ENCODE assay signal across 17 cellular contexts in genomic region chr1:233735847-233736246, GRCh38.
DNase-seq lines count a peak whose midpoint lies in the region; ATAC-seq, FAIRE-seq and TF ChIP-seq lines count a peak whose summit lies in the region.
"Had no signal": no experiment of that assay in that cellular context is flagged by ENCODE, and none has a peak within 500 bp of the region (broad histone marks: within the 10 kb centered on the region; RNA-seq: fewer than 3 reads in every experiment).

No MANE protein-coding gene starts in this region.

- no peaks in the 10 kb centered on the region for H3K9me3 ChIP-seq in PC-9 (ENCODE audit: insufficient read depth, low read depth)
- H3K9me3 ChIP-seq: Caco-2 had no signal

- peaks cover 8% of the 10 kb centered on the region for H3K4me1 Mint-ChIP-seq in GM23338
- no peaks in the 10 kb centered on the region for H3K4me1 Mint-ChIP-seq in HFFc6 (ENCODE audit: low read depth)
- H3K4me1 Mint-ChIP-seq: B cell; CD4-positive, alpha-beta memory T cell; IgD-negative memory B cell had no signal

- H3K4me1 ChIP-seq in GM23338 (ENCODE audit: insufficient read depth) (peaks cover 6% of the 10 kb centered on the region; the same call in 1 of the 2 replicates), PC-9 (replicated peaks; ENCODE audit: insufficient read depth) (0 out of 2 replicates have a peak, but pooled peaks cover 9% of the 10 kb centered on the region)
- H3K4me1 ChIP-seq: Caco-2 had no signal

- no peak for DNase-seq in GM23338 (ENCODE audit: low spot score)
- peak in 1 of 2 experiments; percentile 81 for DNase-seq in PC-9
- DNase-seq in renal cortical epithelial cell (ENCODE audit: low read depth): peak; percentile 31
- DNase-seq in HFFc6: no peak
- DNase-seq in iPS-NIHi7 (ENCODE audit: extremely low spot score): no peak
- DNase-seq: C1 segment of cervical spinal cord; Caco-2; CD4-positive, alpha-beta memory T cell; DND-41; GF-D8; GOT3; H9 had no signal

- H3K27me3 ChIP-seq in GM23338 (ENCODE audit: insufficient read depth): no peaks in the 10 kb centered on the region
- no peaks in the 10 kb centered on the region for H3K27me3 ChIP-seq in PC-9 (ENCODE audit: insufficient read depth, low read depth)

- no peak for TF ChIP-seq CTCF in GM23338 (conservative IDR thresholded peaks at IDR 0.05; ENCODE audit: low read depth in 2 of 2)
- no peak for TF ChIP-seq CTCF in PC-9 (conservative IDR thresholded peaks at IDR 0.05)
- TF ChIP-seq CTCF in HFFc6 (IDR thresholded peaks at IDR 0.05): no peak

- H3K9me2 ChIP-seq in GM23338 (ENCODE audit: insufficient read depth) (no peaks in the 10 kb centered on the region), PC-9 (ENCODE audit: insufficient read depth) (no peaks in the 10 kb centered on the region; the same call in 1 of the 2 replicates)

- no peak overlapping the region for H3K4me3 Mint-ChIP-seq in GM23338
- no peak overlapping the region for H3K4me3 Mint-ChIP-seq in HFFc6
- H3K4me3 Mint-ChIP-seq: B cell; CD4-positive, alpha-beta memory T cell; H9; IgD-negative memory B cell had no signal

- H2AFZ ChIP-seq in GM23338: 0 out of 2 replicates have a peak overlapping the region, but pooled peaks have one; percentile 16
- no peak overlapping the region for H2AFZ ChIP-seq in PC-9

- no peak overlapping the region for H3K4me2 ChIP-seq in GM23338
- 0 out of 2 replicates have a peak overlapping the region, but pooled peaks have one; percentile 1 for H3K4me2 ChIP-seq in PC-9

- peaks cover 2% of the 10 kb centered on the region for H3K27me3 Mint-ChIP-seq in GM23338 (ENCODE audit: insufficient read depth, low read depth, poor library complexity)
- H3K27me3 Mint-ChIP-seq in HFFc6 (ENCODE audit: insufficient read depth): no peaks in the 10 kb centered on the region
- H3K27me3 Mint-ChIP-seq: B cell, IgD-negative memory B cell had no signal

- H3K27ac Mint-ChIP-seq in GM23338 (no peak overlapping the region), HFFc6 (no peak overlapping the region)
- H3K27ac Mint-ChIP-seq: B cell; CD4-positive, alpha-beta memory T cell; H9; IgD-negative memory B cell had no signal

- H3K4me3 ChIP-seq in GM23338 (no peak overlapping the region), PC-9 (no peak overlapping the region)

- ATAC-seq in GM23338 (no peak), GM21528 (IDR thresholded peaks at IDR 0.05; ENCODE audit: low FRiP score, unreplicated experiment) (no peak)

- CTCF ChIA-PET in PC-9 (lab: Charles Lee): no interaction called here

- no peaks in the 10 kb centered on the region for H3F3A ChIP-seq in GM23338 (replicated peaks; ENCODE audit: low read depth)
- peaks cover 10% of the 10 kb centered on the region for H3F3A ChIP-seq in PC-9 (ENCODE audit: insufficient read depth, low read depth)

- no peaks in the 10 kb centered on the region for H4K20me1 ChIP-seq in GM23338 (replicated peaks; ENCODE audit: insufficient read depth)
- H4K20me1 ChIP-seq in PC-9 (ENCODE audit: insufficient read depth): no peaks in the 10 kb centered on the region

- BruUV-seq in PC-9 (replicated peaks; lab: Mats Ljungman, UMichigan): no TSS peak

- intact Hi-C loops in PC-9 (cut with micrococcal nuclease; ENCODE audit: unreplicated experiment): no loop called here

- H3K9me3 Mint-ChIP-seq in GM23338: no peaks in the 10 kb centered on the region
- H3K9me3 Mint-ChIP-seq in HFFc6: peaks cover 42% of the 10 kb centered on the region
- H3K9me3 Mint-ChIP-seq: CD4-positive, alpha-beta memory T cell; H9; IgD-negative memory B cell had no signal

- H3K36me3 ChIP-seq in GM23338 (ENCODE audit: insufficient read depth) (no peaks in the 10 kb centered on the region), PC-9 (ENCODE audit: low read depth) (no peaks in the 10 kb centered on the region)

- FAIRE-seq in endometrium (lab: Jason Lieb, UNC): peak; percentile 35
- FAIRE-seq: A204.1 had no signal

- H3K27ac ChIP-seq in GM23338 (ENCODE audit: low read depth) (no peak overlapping the region), PC-9 (no peak overlapping the region)

- peaks cover 2% of the 10 kb centered on the region; the same call in 1 of the 3 replicates for H3K36me3 Mint-ChIP-seq in GM23338 (ENCODE audit: low read depth)
- peaks cover 3% of the 10 kb centered on the region; the same call in 1 of the 2 replicates for H3K36me3 Mint-ChIP-seq in HFFc6 (ENCODE audit: low read depth)
- H3K36me3 Mint-ChIP-seq: CD4-positive, alpha-beta memory T cell; IgD-negative memory B cell had no signal

- H3K79me2 ChIP-seq in GM23338 (replicated peaks; ENCODE audit: insufficient read depth): no peaks in the 10 kb centered on the region
- H3K79me2 ChIP-seq in PC-9 (ENCODE audit: low read depth): no peaks in the 10 kb centered on the region

- POLR2A ChIA-PET in PC-9 (lab: Charles Lee; ENCODE audit: unreplicated experiment): interaction anchor here (0.5 to 0.6 kb wide), 2 partner anchors 123 to 173 kb away, joined by 3 to 4 read pairs; no protein-coding TSS in a partner anchor

TF ChIP-seq in GM23338, 12 proteins besides CTCF, POLR2A, EP300 and RAD21:
- TF ChIP-seq JUNB (IDR thresholded peaks at IDR 0.05; ENCODE audit: unreplicated experiment): no peak
- TF ChIP-seq NANOG (IDR thresholded peaks at IDR 0.05; ENCODE audit: borderline replicate concordance): no peak
- TF ChIP-seq CREB1 (CRISPR knock-in tag; IDR thresholded peaks at IDR 0.05; ENCODE audit: low read depth): no peak
- TF ChIP-seq POLR2AphosphoS5 (IDR thresholded peaks at IDR 0.05; ENCODE audit: low read depth): no peak
- no peak for TF ChIP-seq EZH2 (IDR thresholded peaks at IDR 0.05; ENCODE audit: low read depth, unreplicated experiment)
- no peak for TF ChIP-seq STAT1 (IDR thresholded peaks at IDR 0.05; ENCODE audit: unreplicated experiment)
- TF ChIP-seq, protein P1, sequence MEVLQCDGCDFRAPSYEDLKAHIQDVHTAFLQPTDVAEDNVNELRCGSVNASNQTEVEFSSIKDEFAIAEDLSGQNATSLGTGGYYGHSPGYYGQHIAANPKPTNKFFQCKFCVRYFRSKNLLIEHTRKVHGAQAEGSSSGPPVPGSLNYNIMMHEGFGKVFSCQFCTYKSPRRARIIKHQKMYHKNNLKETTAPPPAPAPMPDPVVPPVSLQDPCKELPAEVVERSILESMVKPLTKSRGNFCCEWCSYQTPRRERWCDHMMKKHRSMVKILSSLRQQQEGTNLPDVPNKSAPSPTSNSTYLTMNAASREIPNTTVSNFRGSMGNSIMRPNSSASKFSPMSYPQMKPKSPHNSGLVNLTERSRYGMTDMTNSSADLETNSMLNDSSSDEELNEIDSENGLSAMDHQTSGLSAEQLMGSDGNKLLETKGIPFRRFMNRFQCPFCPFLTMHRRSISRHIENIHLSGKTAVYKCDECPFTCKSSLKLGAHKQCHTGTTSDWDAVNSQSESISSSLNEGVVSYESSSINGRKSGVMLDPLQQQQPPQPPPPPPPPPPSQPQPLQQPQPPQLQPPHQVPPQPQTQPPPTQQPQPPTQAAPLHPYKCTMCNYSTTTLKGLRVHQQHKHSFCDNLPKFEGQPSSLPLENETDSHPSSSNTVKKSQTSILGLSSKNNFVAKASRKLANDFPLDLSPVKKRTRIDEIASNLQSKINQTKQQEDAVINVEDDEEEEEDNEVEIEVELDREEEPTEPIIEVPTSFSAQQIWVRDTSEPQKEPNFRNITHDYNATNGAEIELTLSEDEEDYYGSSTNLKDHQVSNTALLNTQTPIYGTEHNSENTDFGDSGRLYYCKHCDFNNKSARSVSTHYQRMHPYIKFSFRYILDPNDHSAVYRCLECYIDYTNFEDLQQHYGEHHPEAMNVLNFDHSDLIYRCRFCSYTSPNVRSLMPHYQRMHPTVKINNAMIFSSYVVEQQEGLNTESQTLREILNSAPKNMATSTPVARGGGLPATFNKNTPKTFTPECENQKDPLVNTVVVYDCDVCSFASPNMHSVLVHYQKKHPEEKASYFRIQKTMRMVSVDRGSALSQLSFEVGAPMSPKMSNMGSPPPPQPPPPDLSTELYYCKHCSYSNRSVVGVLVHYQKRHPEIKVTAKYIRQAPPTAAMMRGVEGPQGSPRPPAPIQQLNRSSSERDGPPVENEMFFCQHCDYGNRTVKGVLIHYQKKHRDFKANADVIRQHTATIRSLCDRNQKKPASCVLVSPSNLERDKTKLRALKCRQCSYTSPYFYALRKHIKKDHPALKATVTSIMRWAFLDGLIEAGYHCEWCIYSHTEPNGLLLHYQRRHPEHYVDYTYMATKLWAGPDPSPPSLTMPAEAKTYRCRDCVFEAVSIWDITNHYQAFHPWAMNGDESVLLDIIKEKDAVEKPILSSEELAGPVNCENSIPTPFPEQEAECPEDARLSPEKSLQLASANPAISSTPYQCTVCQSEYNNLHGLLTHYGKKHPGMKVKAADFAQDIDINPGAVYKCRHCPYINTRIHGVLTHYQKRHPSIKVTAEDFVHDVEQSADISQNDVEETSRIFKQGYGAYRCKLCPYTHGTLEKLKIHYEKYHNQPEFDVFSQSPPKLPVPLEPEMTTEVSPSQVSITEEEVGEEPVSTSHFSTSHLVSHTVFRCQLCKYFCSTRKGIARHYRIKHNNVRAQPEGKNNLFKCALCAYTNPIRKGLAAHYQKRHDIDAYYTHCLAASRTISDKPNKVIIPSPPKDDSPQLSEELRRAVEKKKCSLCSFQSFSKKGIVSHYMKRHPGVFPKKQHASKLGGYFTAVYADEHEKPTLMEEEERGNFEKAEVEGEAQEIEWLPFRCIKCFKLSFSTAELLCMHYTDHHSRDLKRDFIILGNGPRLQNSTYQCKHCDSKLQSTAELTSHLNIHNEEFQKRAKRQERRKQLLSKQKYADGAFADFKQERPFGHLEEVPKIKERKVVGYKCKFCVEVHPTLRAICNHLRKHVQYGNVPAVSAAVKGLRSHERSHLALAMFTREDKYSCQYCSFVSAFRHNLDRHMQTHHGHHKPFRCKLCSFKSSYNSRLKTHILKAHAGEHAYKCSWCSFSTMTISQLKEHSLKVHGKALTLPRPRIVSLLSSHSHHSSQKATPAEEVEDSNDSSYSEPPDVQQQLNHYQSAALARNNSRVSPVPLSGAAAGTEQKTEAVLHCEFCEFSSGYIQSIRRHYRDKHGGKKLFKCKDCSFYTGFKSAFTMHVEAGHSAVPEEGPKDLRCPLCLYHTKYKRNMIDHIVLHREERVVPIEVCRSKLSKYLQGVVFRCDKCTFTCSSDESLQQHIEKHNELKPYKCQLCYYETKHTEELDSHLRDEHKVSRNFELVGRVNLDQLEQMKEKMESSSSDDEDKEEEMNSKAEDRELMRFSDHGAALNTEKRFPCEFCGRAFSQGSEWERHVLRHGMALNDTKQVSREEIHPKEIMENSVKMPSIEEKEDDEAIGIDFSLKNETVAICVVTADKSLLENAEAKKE (CRISPR knock-in tag; IDR thresholded peaks at IDR 0.05): no peak
